In genomic region chr19:10421981-10422461, GRCh38 we compare ENCODE assay signal across 1 cellular context.
A peak's percentile ranks its signal among the peaks of the same experiment; 100 is the strongest.
TF ChIP-seq lines count a peak whose summit lies in the region.

No MANE protein-coding gene starts in this region.

TF ChIP-seq in HEK293, 187 proteins besides CTCF, POLR2A, EP300 and RAD21 (continued from another document):
- TF ChIP-seq ZNF639 (tag by site-specific recombination; IDR thresholded peaks at IDR 0.05) (no peak), SP3 (tag by site-specific recombination; IDR thresholded peaks at IDR 0.05) (no peak), ZBTB44 (tag by site-specific recombination; IDR thresholded peaks at IDR 0.05) (no peak), ZNF146 (tag by site-specific recombination; IDR thresholded peaks at IDR 0.05) (0 out of 2 replicates have a peak, but pooled peaks have one; percentile 2), ZNF138 (tag by site-specific recombination; IDR thresholded peaks at IDR 0.05; ENCODE audit: borderline replicate concordance) (no peak), HOXC10 (CRISPR knock-in tag; IDR thresholded peaks at IDR 0.05) (no peak), SALL2 (tag by site-specific recombination; IDR thresholded peaks at IDR 0.05; ENCODE audit: borderline replicate concordance) (no peak), ZNF324 (tag by site-specific recombination; IDR thresholded peaks at IDR 0.05) (no peak)
TF ChIP-seq in HEK293: peak in this region for 7.
